In genomic region chrX:9465380-9466114, GRCh38 we compare ENCODE assay signal across 8 cellular contexts. TPM values are rescaled to one million over a fixed set of nuclear protein-coding genes. Genes with fewer than 3 reads are reported as not detected.
DNase-seq lines count a peak whose midpoint lies in the region; ATAC-seq and TF ChIP-seq lines count a peak whose summit lies in the region.

No MANE protein-coding gene starts in this region.

- H3K27ac ChIP-seq in endodermal cell (ENCODE audit: low read depth, low read length): no peak overlapping the region
- peak overlapping the region; percentile 90 to 95 for H3K27ac ChIP-seq in uterus

- TF ChIP-seq CTCF in endodermal cell (conservative IDR thresholded peaks at IDR 0.05) (no peak), natural killer cell (IDR thresholded peaks at IDR 0.05) (no peak), uterus (IDR thresholded peaks at IDR 0.05) (no peak)

- ATAC-seq in GM19025 (IDR thresholded peaks at IDR 0.05; ENCODE audit: low read depth, unreplicated experiment) (peak; percentile 18), HG03460 (IDR thresholded peaks at IDR 0.05; ENCODE audit: unreplicated experiment) (peak; percentile 11), natural killer cell (peak; percentile 42 to 53 (median 48)), GM21528 (IDR thresholded peaks at IDR 0.05; ENCODE audit: low FRiP score, unreplicated experiment) (no peak)

- no peak for TF ChIP-seq POLR2A in uterus (IDR thresholded peaks at IDR 0.05)

- WGBS in endodermal cell (ENCODE audit: insufficient coverage in 1 of 2, insufficient read length in 1 of 2), 2 experiments: 0% methylated on average over 87 of the region's 87 CpGs; no CpG with 5 or more reads in 1 of the 2 experiments

- H3K4me1 ChIP-seq in endodermal cell (ENCODE audit: control insufficient read depth, insufficient read depth, low read length) (peaks cover 4% of the 10 kb centered on the region), uterus (no peaks in the 10 kb centered on the region)

- DNase-seq in activated CD4-positive, alpha-beta T cell treated with anti-CD3 and anti-CD28 coated beads for 4 hours: peak; percentile 33 to 36
- peak; percentile 66 for DNase-seq in endodermal cell
- peak; percentile 42 for DNase-seq in natural killer cell
- peak in 1 of 2 donors; percentile 17 for DNase-seq in uterus
- DNase-seq in DMS114 treated with DMSO at 0.1 percent for 48 hours (lab: John Stamatoyannopoulos, UW; ENCODE audit: unreplicated experiment): no peak

- peak overlapping the region; percentile 57 for H3K4me3 Mint-ChIP-seq in endodermal cell
- peak overlapping the region; percentile 81 for H3K4me3 Mint-ChIP-seq in natural killer cell

- intact Hi-C loops in natural killer cell (cut with micrococcal nuclease) (loop anchor here (1.0 kb wide), 1 partner anchor 9 kb away; no protein-coding TSS in a partner anchor), uterus (cut with DNase I; ENCODE audit: low total_unique reads) (no loop called here)

- H3K9me3 Mint-ChIP-seq in endodermal cell: peaks cover 49% of the 10 kb centered on the region
- H3K9me3 Mint-ChIP-seq in natural killer cell: no peaks in the 10 kb centered on the region

- H3K27me3 Mint-ChIP-seq in endodermal cell (ENCODE audit: insufficient read depth) (peaks cover 8% of the 10 kb centered on the region), natural killer cell (ENCODE audit: low read depth in 2 of 2) (peaks cover 0 to 8% of the 10 kb centered on the region in 2 donors)

- no peaks in the 10 kb centered on the region for H3K9me3 ChIP-seq in endodermal cell (ENCODE audit: control insufficient read depth, low read length)
- H3K9me3 ChIP-seq in uterus: no peaks in the 10 kb centered on the region

- no peaks in the 10 kb centered on the region for H3K27me3 ChIP-seq in endodermal cell (ENCODE audit: control insufficient read depth, insufficient read depth, low read length, poor library complexity, severe bottlenecking)
- no peaks in the 10 kb centered on the region for H3K27me3 ChIP-seq in uterus

- no peak overlapping the region for H3K27ac Mint-ChIP-seq in endodermal cell
- peak overlapping the region; percentile 60 to 70 for H3K27ac Mint-ChIP-seq in natural killer cell

- peaks cover 28% of the 10 kb centered on the region for H3K4me1 Mint-ChIP-seq in endodermal cell
- H3K4me1 Mint-ChIP-seq in natural killer cell: peaks cover 34 to 42% of the 10 kb centered on the region in 2 donors

- H3K9ac ChIP-seq in endodermal cell (ENCODE audit: extremely low read depth, low read length, poor library complexity, severe bottlenecking): peak overlapping the region; percentile 30

- H3K36me3 ChIP-seq in endodermal cell (ENCODE audit: control insufficient read depth, insufficient read depth, low read length): no peaks in the 10 kb centered on the region
- H3K36me3 ChIP-seq in uterus: no peaks in the 10 kb centered on the region

- H3K4me3 ChIP-seq in endodermal cell (ENCODE audit: low read length) (peak overlapping the region; percentile 67), uterus (peak overlapping the region; percentile 56 to 65)

- H3K36me3 Mint-ChIP-seq in endodermal cell (ENCODE audit: low read depth) (peaks cover 2% of the 10 kb centered on the region), natural killer cell (no peaks in the 10 kb centered on the region)

RNA-seq across cellular contexts. Expression of gene TBL1X, which starts 0.7 kb away (rescaled TPM):
- total RNA-seq in endodermal cell (10 to 100 TPM; 19.1 to 24.1 TPM), natural killer cell (10 to 100 TPM; 21.9 to 43.8 (median 32.7) TPM), uterus (100 to 1,000 TPM in 1 of 4 donors, 10 to 100 TPM in 3; 15.4 to 121 (median 47.7) TPM)
- 26.9 TPM for polyA plus RNA-seq in endodermal cell (2013, experiment 1 of 2)
- polyA plus RNA-seq in endodermal cell (2013, experiment 2 of 2): 23.8 TPM
